Comparison of ENCODE assay signal across 26 cellular contexts in genomic region chr4:83767017-83767541, GRCh38.
"Had no signal": no experiment of that assay in that cellular context is flagged by ENCODE, and none has a peak within 500 bp of the region (broad histone marks: within the 10 kb centered on the region; RNA-seq: fewer than 3 reads in every experiment).

No MANE protein-coding gene starts in this region.

- H3K4me3 Mint-ChIP-seq: T-cell; T-helper 1 cell treated with Interleukin-12 subunit alpha and Interleukin-12 subunit beta and Interleukin-4 antibody, amounts not matched to agents 30 μg/mL and 1 μg/mL, for 36 hours had no signal

- H3K9me3 ChIP-seq: MG63, SK-N-SH had no signal

- DNase-seq: IMR-90; Karpas-422; KG1; MG63; NCI-H1092; NCI-H1105 treated with DMSO at 0.1 percent for 48 hours; NCI-H1436 treated with DMSO at 0.1 percent for 48 hours; NCI-H1694; NCI-H187 treated with DMSO at 0.1 percent for 48 hours; NCI-H2081; NCI-H2107; NCI-H2171 treated with DMSO at 0.1 percent for 48 hours; NCI-H226; NCI-H446; NCI-H510A; NCI-H524 treated with DMSO at 0.1 percent for 48 hours; NCI-H69; NK-92 treated with Interleukin-12 subunit alpha and Interleukin-12 subunit beta, amount 100 ng/mL, for 24 hours; PC-3; SK-N-SH; SW 1271; T-cell had no signal

- H3K4me2 ChIP-seq: SK-N-SH had no signal

- H3K4me1 Mint-ChIP-seq: T-cell had no signal

- H3K27ac Mint-ChIP-seq: T-cell; T-helper 1 cell treated with Interleukin-12 subunit alpha and Interleukin-12 subunit beta and Interleukin-4 antibody, amounts not matched to agents 30 μg/mL and 1 μg/mL, for 36 hours had no signal

- H3K4me3 ChIP-seq: MG63 had no signal

- H3K9me3 Mint-ChIP-seq: T-cell; T-helper 1 cell treated with Interleukin-12 subunit alpha and Interleukin-12 subunit beta and Interleukin-4 antibody, amounts not matched to agents 30 μg/mL and 1 μg/mL, for 36 hours had no signal

- H3K36me3 ChIP-seq: MG63 had no signal

- H3K36me3 Mint-ChIP-seq: T-cell had no signal

- ATAC-seq: HepG2, Panc1, PC-3, Right ventricle myocardium inferior, T-cell had no signal

- H3K9ac ChIP-seq: SK-N-SH had no signal

- H3K27me3 ChIP-seq: MG63 had no signal
